Comparison of ENCODE assay signal across 1 cellular context in genomic region chr16:23303685-23304084, GRCh38.
TF ChIP-seq lines count a peak whose summit lies in the region.

No MANE protein-coding gene starts in this region.

TF ChIP-seq in GM12878, 131 proteins besides CTCF, POLR2A, EP300 and RAD21:
- TF ChIP-seq YY1 (IDR thresholded peaks at IDR 0.05; ENCODE audit: low read depth, low read length) = no peak
- TF ChIP-seq IRF5 (IDR thresholded peaks at IDR 0.05; ENCODE audit: borderline replicate concordance) = no peak
- TF ChIP-seq SIX5 (IDR thresholded peaks at IDR 0.05; ENCODE audit: low read depth, low read length, severe bottlenecking) = no peak
